Comparison of ENCODE assay signal across 34 cellular contexts in the genomic region with DNA sequence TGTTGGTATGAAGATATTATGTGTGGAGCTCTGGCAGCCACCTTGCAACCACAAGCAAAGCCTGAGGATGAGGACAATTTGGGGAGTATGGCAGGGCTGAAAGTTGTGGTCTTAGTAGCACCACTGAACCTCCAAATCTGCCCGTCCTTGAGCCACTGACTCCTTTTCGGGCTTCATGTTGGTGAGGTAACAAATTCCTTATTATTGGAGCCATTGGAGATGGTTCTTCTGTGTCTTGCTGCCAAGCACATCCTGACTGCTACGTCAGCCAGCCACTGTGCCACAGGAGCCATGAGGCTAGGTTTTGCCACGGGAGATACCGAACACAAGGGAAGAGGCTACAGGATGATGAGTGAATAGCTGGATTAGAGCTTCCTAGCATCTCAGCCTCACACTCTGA.
"Had no signal": no experiment of that assay in that cellular context is flagged by ENCODE, and none has a peak within 500 bp of the region (broad histone marks: within the 10 kb centered on the region; RNA-seq: fewer than 3 reads in every experiment).

No MANE protein-coding gene starts in this region.

- H3K9me3 Mint-ChIP-seq: activated CD4-positive, alpha-beta memory T cell treated with anti-CD3 and anti-CD28 coated beads for 36 hours; activated naive CD8-positive, alpha-beta T cell treated with anti-CD3 and anti-CD28 coated beads for 36 hours; activated T-cell treated with anti-CD3 and anti-CD28 coated beads, Interleukin-2, amount 50 U/mL, for 4 hours; activated T-helper 1 cell treated with anti-CD3 and anti-CD28 coated beads, Interleukin-12 subunit alpha, Interleukin-12 subunit beta, Interleukin-2, Interleukin-4 antibody, amounts not matched to agents 30 ng/mL and 10 ng/mL and 1 ng/mL, durations not matched to agents 14 hours and 24 hours and 36 hours; T-helper 2 cell treated with Interferon-gamma antibody and Interleukin-4, amounts not matched to agents 5 μg/mL and 100 μg/mL, for 36 hours; WTC11 had no signal

- DNase-seq: activated CD4-positive, alpha-beta memory T cell treated with anti-CD3 and anti-CD28 coated beads for 36 hours; activated CD4-positive, alpha-beta T cell treated with anti-CD3 and anti-CD28 coated beads for 4 hours; activated CD4-positive, alpha-beta T cell treated with anti-CD3 and anti-CD28 coated beads, Interleukin-2, amount 50 U/mL, for 1 hour; activated CD4-positive, CD25-positive, alpha-beta regulatory T cell treated with anti-CD3 and anti-CD28 coated beads, Interleukin-2, amount 50 U/mL, for 72 hours; activated CD8-positive, alpha-beta memory T cell treated with anti-CD3 and anti-CD28 coated beads, Interleukin-2, amount 50 U/mL, for 4 hours; activated naive CD4-positive, alpha-beta T cell; activated naive CD4-positive, alpha-beta T cell treated with anti-CD3 and anti-CD28 coated beads, Interleukin-2, amount 50 U/mL, for 16 hours; activated naive CD8-positive, alpha-beta T cell treated with anti-CD3 and anti-CD28 coated beads for 36 hours; activated T-cell treated with anti-CD3 and anti-CD28 coated beads for 4 hours; activated T-cell treated with anti-CD3 and anti-CD28 coated beads, Interleukin-2, amount 50 U/mL, for 4 hours; amniotic stem cell; aorta; NCI-H1092 treated with DMSO at 0.1 percent for 48 hours; NCI-H1417; NCI-H146; NCI-H187; NCI-H2029 treated with DMSO at 0.1 percent for 48 hours; NCI-H2107; NCI-H2171; NCI-H510A; NCI-H526; NCI-H748 treated with DMSO at 0.1 percent for 48 hours; NK-92 treated with Interleukin-12 subunit alpha and Interleukin-12 subunit beta, amount 100 ng/mL, for 24 hours; PC-3; Peyer's patch; Right ventricle myocardium superior; RPMI8226 had no signal

- H3K27ac ChIP-seq: cardiac muscle cell, Peyer's patch, SK-N-MC had no signal

- H3K27ac Mint-ChIP-seq: activated CD4-positive, alpha-beta memory T cell treated with anti-CD3 and anti-CD28 coated beads for 36 hours; activated naive CD8-positive, alpha-beta T cell treated with anti-CD3 and anti-CD28 coated beads for 36 hours; activated T-helper 1 cell treated with anti-CD3 and anti-CD28 coated beads, Interleukin-12 subunit alpha, Interleukin-12 subunit beta, Interleukin-2, Interleukin-4 antibody, amounts not matched to agents 30 ng/mL and 10 ng/mL and 1 ng/mL, durations not matched to agents 14 hours and 24 hours and 36 hours; T-helper 2 cell treated with Interferon-gamma antibody and Interleukin-4, amounts not matched to agents 5 μg/mL and 100 μg/mL, for 36 hours; WTC11 had no signal

- H3K4me3 ChIP-seq: cardiac muscle cell, K562, Peyer's patch, SK-N-MC had no signal

- H3K4me1 Mint-ChIP-seq: activated naive CD8-positive, alpha-beta T cell treated with anti-CD3 and anti-CD28 coated beads for 36 hours had no signal

- H3K4me3 Mint-ChIP-seq: activated CD4-positive, alpha-beta memory T cell treated with anti-CD3 and anti-CD28 coated beads for 36 hours; activated naive CD8-positive, alpha-beta T cell treated with anti-CD3 and anti-CD28 coated beads for 36 hours; activated T-cell treated with anti-CD3 and anti-CD28 coated beads, Interleukin-2, amount 50 U/mL, for 4 hours; activated T-helper 1 cell treated with anti-CD3 and anti-CD28 coated beads, Interleukin-12 subunit alpha, Interleukin-12 subunit beta, Interleukin-2, Interleukin-4 antibody, amounts not matched to agents 30 ng/mL and 10 ng/mL and 1 ng/mL, durations not matched to agents 14 hours and 24 hours and 36 hours; T-helper 2 cell treated with Interferon-gamma antibody and Interleukin-4, amounts not matched to agents 5 μg/mL and 100 μg/mL, for 36 hours; WTC11 had no signal

- ATAC-seq: activated T-cell treated with anti-CD3 and anti-CD28 coated beads, Interleukin-2, amount 50 U/mL, for 4 hours; K562; PC-3; WTC11 had no signal

- H3K4me1 ChIP-seq: Peyer's patch had no signal

- H3K9me3 ChIP-seq: Peyer's patch had no signal

- H3K27me3 ChIP-seq: Peyer's patch had no signal

- H3K36me3 Mint-ChIP-seq: activated CD4-positive, alpha-beta memory T cell treated with anti-CD3 and anti-CD28 coated beads for 36 hours; activated naive CD8-positive, alpha-beta T cell treated with anti-CD3 and anti-CD28 coated beads for 36 hours; WTC11 had no signal

- H3K36me3 ChIP-seq: cardiac muscle cell, Peyer's patch had no signal

- FAIRE-seq: K562, TTC549 had no signal
